Comparison of ENCODE assay signal across 1 cellular context in the genomic region with DNA sequence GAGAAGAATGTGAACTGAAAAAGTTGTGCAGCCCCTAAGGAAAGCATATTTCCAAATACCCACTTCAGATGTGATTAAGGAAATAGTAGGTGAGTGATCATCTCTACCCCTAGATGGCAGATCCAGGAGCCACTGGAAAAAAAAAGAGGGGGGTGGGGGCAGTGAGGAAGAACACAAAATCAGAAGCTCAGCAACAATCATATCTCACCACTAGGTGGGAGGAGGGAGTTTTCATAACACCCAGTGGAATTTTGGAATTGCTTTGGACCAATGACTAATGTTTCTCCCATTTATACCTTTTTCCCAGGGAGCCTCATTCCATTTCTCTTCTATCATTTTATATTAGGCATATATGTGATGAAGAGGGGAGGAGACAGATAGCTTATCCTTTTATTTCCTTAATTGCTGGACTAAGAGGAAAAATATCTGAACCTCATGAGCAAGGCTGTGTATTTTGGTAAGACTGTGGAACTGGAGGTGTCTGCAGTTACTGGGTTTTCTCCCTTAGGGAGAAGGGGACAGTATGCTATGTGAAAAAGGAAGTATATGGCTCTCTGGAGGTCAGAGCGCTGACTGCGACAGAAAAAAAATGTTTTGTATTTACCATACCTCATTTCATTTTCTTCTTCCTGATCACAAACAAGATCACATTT.
TF ChIP-seq lines count a peak whose summit lies in the region.

No MANE protein-coding gene starts in this region.

TF ChIP-seq in H1, 55 proteins besides CTCF, POLR2A, EP300 and RAD21 (continued from another document):
- no peak for TF ChIP-seq NRF1 (IDR thresholded peaks at IDR 0.05; ENCODE audit: low read depth, low read length)
- no peak for TF ChIP-seq KDM5A (IDR thresholded peaks at IDR 0.05; ENCODE audit: low read length)
- TF ChIP-seq ASH2L (IDR thresholded peaks at IDR 0.05; ENCODE audit: low read length) = no peak
- no peak for TF ChIP-seq SP4 (IDR thresholded peaks at IDR 0.05; ENCODE audit: low read length)
- TF ChIP-seq TAF1 (IDR thresholded peaks at IDR 0.05; ENCODE audit: low read depth, low read length) = no peak
- TF ChIP-seq JUN (IDR thresholded peaks at IDR 0.05; ENCODE audit: low read depth, low read length) = no peak
- no peak for TF ChIP-seq EGR1 (IDR thresholded peaks at IDR 0.05; ENCODE audit: borderline replicate concordance, low read depth, low read length)
